6 cellular contexts compared by ENCODE assay signal in the genomic region with DNA sequence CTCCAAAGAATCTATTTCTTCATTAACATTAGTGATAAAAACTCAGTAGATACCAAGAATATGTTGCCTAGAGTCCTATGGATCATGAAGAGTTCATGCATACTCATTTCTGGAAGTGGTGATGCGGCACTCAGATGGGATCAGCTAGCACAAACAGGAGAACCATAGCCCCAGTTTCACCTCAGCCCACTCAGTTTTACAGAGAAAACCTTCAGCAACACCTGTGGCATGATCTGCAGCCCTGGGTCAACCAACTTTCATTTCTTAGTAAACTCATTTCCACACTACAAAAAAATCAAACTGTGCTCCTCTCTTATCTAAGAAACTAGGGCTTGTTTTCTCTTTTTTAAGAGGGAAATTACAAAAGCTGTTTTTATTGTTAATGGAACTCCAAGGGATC.
"Had no signal": no experiment of that assay in that cellular context is flagged by ENCODE, and none has a peak within 500 bp of the region (broad histone marks: within the 10 kb centered on the region; RNA-seq: fewer than 3 reads in every experiment).

No MANE protein-coding gene starts in this region.

- H3K4me3 ChIP-seq: GM23338, K562 had no signal

- H3K4me2 ChIP-seq: GM23338 had no signal

- H2AFZ ChIP-seq: GM23338 had no signal

- DNase-seq: H9, HCEC 1CT, IMR-90, KG1 had no signal

- ATAC-seq: GM23338, K562 had no signal
